25 cellular contexts compared by ENCODE assay signal in genomic region chr13:105050696-105051095, GRCh38.
DNase-seq lines count a peak whose midpoint lies in the region; ATAC-seq, FAIRE-seq and TF ChIP-seq lines count a peak whose summit lies in the region.
"Had no signal": no experiment of that assay in that cellular context is flagged by ENCODE, and none has a peak within 500 bp of the region (broad histone marks: within the 10 kb centered on the region; RNA-seq: fewer than 3 reads in every experiment).

No MANE protein-coding gene starts in this region.

- 90% methylated on average over 4 of the region's 4 CpGs; no CpG with 5 or more reads in 1 of the 2 experiments for WGBS in H1 (ENCODE audit: extremely low coverage in 1 of 2, insufficient coverage in 1 of 2, insufficient read length in 1 of 2, insufficient replicate concordance in 2 of 2, low coverage in 1 of 2, low lambda C conversion rate in 2 of 2, missing lambda C conversion rate in 1 of 2), 2 experiments
- no CpG with 5 or more reads among the region's 4 CpGs for WGBS in trophoblast cell (ENCODE audit: extremely low coverage, insufficient coverage, insufficient read length)

- ATAC-seq in HG02981 (IDR thresholded peaks at IDR 0.05; ENCODE audit: unreplicated experiment) (no peak), GM18909 (IDR thresholded peaks at IDR 0.05; ENCODE audit: poor library complexity, unreplicated experiment) (no peak)
- ATAC-seq: heart left ventricle, mucosa of descending colon had no signal

- no peaks in the 10 kb centered on the region for H4K20me1 ChIP-seq in H1 (replicated peaks in 1 of 2; ENCODE audit: control insufficient read depth in 1 of 2, insufficient read depth in 2 of 2, low read length in 2 of 2)

- H3K79me1 ChIP-seq in H1 (ENCODE audit: low read depth, low read length), result no peaks in the 10 kb centered on the region
- H3K79me1 ChIP-seq in trophoblast cell (ENCODE audit: low read length), result no peaks in the 10 kb centered on the region

- H4K12ac ChIP-seq in trophoblast cell (ENCODE audit: low read depth, low read length), result no peak overlapping the region

- POLR2A ChIA-PET in GM10248 (lab: Yijun Ruan, JAX), result no interaction called here
- POLR2A ChIA-PET in H1 (lab: Charles Lee; ENCODE audit: partially characterized antibody), result no interaction called here

- H2BK20ac ChIP-seq in H1 (ENCODE audit: low read length), result no peak overlapping the region

- H3K27me3 ChIP-seq in adipocyte (replicated peaks; ENCODE audit: control insufficient read depth, insufficient read depth, low read length) (no peaks in the 10 kb centered on the region), H1 (replicated peaks in 1 of 4; ENCODE audit: control insufficient read depth in 3 of 4, extremely low read depth in 1 of 4, insufficient read depth in 3 of 4, low read length in 3 of 4) (no peaks in the 10 kb centered on the region), trophoblast cell (ENCODE audit: insufficient read depth, low read length) (no peaks in the 10 kb centered on the region)
- H3K27me3 ChIP-seq: heart left ventricle, tibial nerve had no signal

- H3K4me3 ChIP-seq in adipocyte (ENCODE audit: low read length) (no peak overlapping the region), H1 (ENCODE audit: extremely low read depth in 1 of 4, insufficient read depth in 2 of 4, low read depth in 3 of 4, low read length in 4 of 4) (no peak overlapping the region), trophoblast cell (ENCODE audit: low read depth, low read length) (no peak overlapping the region)
- H3K4me3 ChIP-seq: GM23248, heart left ventricle, lung, mucosa of descending colon, smooth muscle cell, tibial nerve had no signal

- no peak for FAIRE-seq in H1 (lab: Jason Lieb, UNC)

- H2BK12ac ChIP-seq in H1 (ENCODE audit: low read depth, low read length) (no peak overlapping the region), trophoblast cell (ENCODE audit: low read length) (peak overlapping the region; percentile 25)

- H3K9ac ChIP-seq in adipocyte (ENCODE audit: low read length) (no peak overlapping the region), H1 (replicated peaks in 1 of 4; ENCODE audit: extremely low read depth in 1 of 4, low read depth in 3 of 4, low read length in 3 of 4) (no peak overlapping the region), trophoblast cell (ENCODE audit: low read length) (no peak overlapping the region)
- H3K9ac ChIP-seq: GM23248 had no signal

- no peaks in the 10 kb centered on the region for H3K79me2 ChIP-seq in H1 (ENCODE audit: control insufficient read depth in 1 of 2, insufficient read depth in 2 of 2, low read length in 2 of 2)
- no peaks in the 10 kb centered on the region for H3K79me2 ChIP-seq in trophoblast cell (ENCODE audit: control insufficient read depth, insufficient read depth, low read length, poor library complexity)

- no peak overlapping the region for H3K14ac ChIP-seq in H1 (ENCODE audit: insufficient read length)
- H3K14ac ChIP-seq in trophoblast cell (ENCODE audit: low read length), result no peak overlapping the region

- CTCF ChIA-PET in GM10248 (lab: Yijun Ruan, JAX) (no interaction called here), H1 (lab: Charles Lee; ENCODE audit: partially characterized antibody) (no interaction called here)

- H2AFZ ChIP-seq in H1 (ENCODE audit: low read length) (peak overlapping the region; percentile 59; the same call in 1 of the 2 replicates), trophoblast cell (ENCODE audit: insufficient read depth, low read length, poor library complexity) (no peak overlapping the region)
- H2AFZ ChIP-seq: GM23248 had no signal

- no peaks in the 10 kb centered on the region for H3K36me3 ChIP-seq in adipocyte (ENCODE audit: control insufficient read depth, insufficient read depth, low read length, severe bottlenecking)
- H3K36me3 ChIP-seq in H1 (ENCODE audit: control insufficient read depth in 2 of 4, insufficient read depth in 4 of 4, low read length in 3 of 4), result no peaks in the 10 kb centered on the region
- no peaks in the 10 kb centered on the region for H3K36me3 ChIP-seq in trophoblast cell (ENCODE audit: control insufficient read depth in 1 of 2, insufficient read depth in 2 of 2, low read length in 2 of 2)
- H3K36me3 ChIP-seq: heart left ventricle, tibial nerve had no signal

- H3K23ac ChIP-seq in H1 (ENCODE audit: insufficient read length), result no peak overlapping the region
- H3K23ac ChIP-seq in trophoblast cell (ENCODE audit: low read length), result no peak overlapping the region

- no peak for DNase-seq in GM10248 (ENCODE audit: extremely low spot score)
- peak; percentile 36 for DNase-seq in adipocyte (ENCODE audit: low read depth)
- DNase-seq in H1 (ENCODE audit: low read depth in 1 of 2, low spot score in 2 of 2), result no peak
- DNase-seq in trophoblast cell, result no peak
- no peak for DNase-seq in activated naive CD4-positive, alpha-beta T cell (lab: John Stamatoyannopoulos, UW)
- DNase-seq in activated T-cell treated with anti-CD3 and anti-CD28 coated beads, Interleukin-2, amount 50 U/mL, for 1 hour, result no peak
- DNase-seq: activated CD4-positive, alpha-beta T cell treated with anti-CD3 and anti-CD28 coated beads, Interleukin-2, amount 50 U/mL, for 4 hours; activated naive CD4-positive, alpha-beta T cell treated with anti-CD3 and anti-CD28 coated beads, Interleukin-2, amount 50 U/mL, for 16 hours; C1 segment of cervical spinal cord; COR-L47; DMS53; GM23248; heart left ventricle; mucosa of descending colon; NCI-H2029 treated with DMSO at 0.1 percent for 48 hours; NCI-H2227 treated with DMSO at 0.1 percent for 48 hours; NCI-H748 treated with DMSO at 0.1 percent for 48 hours; RPMI8226; stimulated activated CD4-positive, alpha-beta T cell treated with anti-CD3 and anti-CD28 coated beads, Interleukin-2, amount 100 ng/mL, for 24 hours; T-helper 1 cell had no signal

- H4K8ac ChIP-seq in H1 (ENCODE audit: extremely low read depth, insufficient read depth, low read length) (no peak overlapping the region), trophoblast cell (ENCODE audit: low read depth, low read length) (no peak overlapping the region)

- no peak overlapping the region for H3K18ac ChIP-seq in H1 (ENCODE audit: extremely low read depth, low read length)
- no peak overlapping the region for H3K18ac ChIP-seq in trophoblast cell (ENCODE audit: low read length)

- no peak for TF ChIP-seq POLR2A in H1 (IDR thresholded peaks at IDR 0.05; ENCODE audit: control extremely low read depth in 1 of 2, low read depth in 2 of 2, low read length in 2 of 2)

- H2AK5ac ChIP-seq in H1 (ENCODE audit: low read depth, low read length), result no peak overlapping the region
- no peak overlapping the region for H2AK5ac ChIP-seq in trophoblast cell (ENCODE audit: low read length)

- no peak overlapping the region for H2BK15ac ChIP-seq in H1 (ENCODE audit: low read length)

- no peak overlapping the region for H3K56ac ChIP-seq in H1 (replicated peaks; ENCODE audit: insufficient read length, low read depth, low read length)

- no peak overlapping the region for H4K5ac ChIP-seq in H1 (ENCODE audit: insufficient read length, low read depth, low read length)

- H4K91ac ChIP-seq in H1 (replicated peaks; ENCODE audit: insufficient read length, low read length) (no peak overlapping the region), trophoblast cell (ENCODE audit: low read depth, low read length) (no peak overlapping the region)

- H3K4me2 ChIP-seq in H1 (ENCODE audit: insufficient read depth in 1 of 2, low read depth in 2 of 2, low read length in 2 of 2) (no peak overlapping the region), trophoblast cell (ENCODE audit: low read length) (no peak overlapping the region)
- H3K4me2 ChIP-seq: smooth muscle cell had no signal

- TF ChIP-seq CTCF in GM10248 (IDR thresholded peaks at IDR 0.05; ENCODE audit: control extremely low read depth, extremely low read depth, low read depth, missing control alignments) (peak; percentile 1), H1 (IDR thresholded peaks at IDR 0.05; ENCODE audit: control extremely low read depth in 1 of 3, insufficient read depth in 1 of 3, low read depth in 1 of 3, low read length in 3 of 3) (no peak)

- H2BK5ac ChIP-seq in H1 (ENCODE audit: low read depth, low read length), result no peak overlapping the region
- H2BK5ac ChIP-seq in trophoblast cell (ENCODE audit: low read depth, low read length, poor library complexity), result no peak overlapping the region

- H3K4me1 ChIP-seq in adipocyte (ENCODE audit: control insufficient read depth, insufficient read depth, low read length), result no peaks in the 10 kb centered on the region
- no peaks in the 10 kb centered on the region for H3K4me1 ChIP-seq in H1 (replicated peaks in 1 of 4; ENCODE audit: control insufficient read depth in 3 of 4, insufficient read depth in 4 of 4, low read length in 3 of 4)
- H3K4me1 ChIP-seq in trophoblast cell (ENCODE audit: control insufficient read depth in 1 of 2, insufficient read depth in 2 of 2, low read length in 2 of 2), result no peaks in the 10 kb centered on the region
- H3K4me1 ChIP-seq: tibial nerve had no signal

- TF ChIP-seq EP300 in H1 (IDR thresholded peaks at IDR 0.05; ENCODE audit: borderline replicate concordance in 1 of 2, low read depth in 2 of 2, low read length in 2 of 2), result no peak

- H3K9me3 ChIP-seq in adipocyte (ENCODE audit: control insufficient read depth, low read length) (no peaks in the 10 kb centered on the region), H1 (ENCODE audit: insufficient read depth in 2 of 2, low read depth in 1 of 2, low read length in 1 of 2) (no peaks in the 10 kb centered on the region), trophoblast cell (ENCODE audit: insufficient read depth, low read depth, low read length) (no peaks in the 10 kb centered on the region)
- H3K9me3 ChIP-seq: heart left ventricle, mucosa of descending colon, tibial nerve had no signal

- H3K27ac ChIP-seq in H1 (ENCODE audit: low read depth, low read length) (no peak overlapping the region), trophoblast cell (ENCODE audit: low read depth, low read length) (no peak overlapping the region)
- H3K27ac ChIP-seq: GM23248, heart left ventricle, tibial nerve had no signal

- H3K23me2 ChIP-seq in H1 (ENCODE audit: low read depth, low read length), result no peaks in the 10 kb centered on the region

- H3K4ac ChIP-seq in H1 (replicated peaks; ENCODE audit: insufficient read length, low read depth, low read length) (no peak overlapping the region), trophoblast cell (ENCODE audit: low read depth, low read length) (no peak overlapping the region)

- H2BK120ac ChIP-seq in H1 (replicated peaks; ENCODE audit: low read depth, low read length), result no peak overlapping the region
- no peak overlapping the region for H2BK120ac ChIP-seq in trophoblast cell (ENCODE audit: insufficient read depth, low read length, poor library complexity)

- no peak for TF ChIP-seq RAD21 in H1 (IDR thresholded peaks at IDR 0.05 in 1 of 2, conservative IDR thresholded peaks at IDR 0.05 in 1 of 2; ENCODE audit: low read depth in 2 of 2, low read length in 2 of 2)

TF ChIP-seq in H1, 55 proteins besides CTCF, POLR2A, EP300 and RAD21 (continues in another document):
- TF ChIP-seq TCF12 (IDR thresholded peaks at IDR 0.05; ENCODE audit: low read depth, low read length) (no peak), BACH1 (IDR thresholded peaks at IDR 0.05; ENCODE audit: low read length) (no peak), SIRT6 (IDR thresholded peaks at IDR 0.05; ENCODE audit: low read length) (no peak), NRF1 (IDR thresholded peaks at IDR 0.05; ENCODE audit: low read depth, low read length) (no peak), TBP (IDR thresholded peaks at IDR 0.05; ENCODE audit: low read depth, low read length) (no peak), HDAC2 (IDR thresholded peaks at IDR 0.05; ENCODE audit: borderline replicate concordance in 1 of 2, low read depth in 2 of 2, low read length in 2 of 2) (no peak)
